In genomic region chr4:89298160-89298559, GRCh38 we compare ENCODE assay signal across 8 cellular contexts. TPM values are rescaled to one million over a fixed set of nuclear protein-coding genes. Genes with fewer than 3 reads are reported as not detected.
DNase-seq lines count a peak whose midpoint lies in the region; ATAC-seq and TF ChIP-seq lines count a peak whose summit lies in the region.

No MANE protein-coding gene starts in this region.

- no peak for TF ChIP-seq CTCF in GM13976 (IDR thresholded peaks at IDR 0.05; ENCODE audit: borderline replicate concordance, control extremely low read depth, extremely low read depth, insufficient read depth, missing control alignments)

- H3K4me1 Mint-ChIP-seq in stimulated activated naive B cell treated with anti-CD40 and anti-IgM and Interleukin-4, amounts not matched to agents 10 μg/mL and 1 μg/mL and 100 μg/mL, for 72 hours = peaks cover 26 to 45% of the 10 kb centered on the region in 2 donors

- H3K36me3 Mint-ChIP-seq in stimulated activated naive B cell treated with anti-CD40 and anti-IgM and Interleukin-4, amounts not matched to agents 10 μg/mL and 1 μg/mL and 100 μg/mL, for 72 hours = no peaks in the 10 kb centered on the region

- H3K4me3 ChIP-seq in Jurkat, Clone E6-1 (ENCODE audit: low read length) = no peak overlapping the region

- no peaks in the 10 kb centered on the region for H3K9me3 Mint-ChIP-seq in stimulated activated naive B cell treated with anti-CD40 and anti-IgM and Interleukin-4, amounts not matched to agents 10 μg/mL and 1 μg/mL and 100 μg/mL, for 72 hours

- in situ Hi-C loops in GM13976 (cut with MboI; ENCODE audit: low sequenced_read_pairs, unreplicated experiment) = no loop called here

- peak; percentile 46 to 57 for ATAC-seq in stimulated activated naive B cell treated with anti-CD40 and anti-IgM and Interleukin-4, amounts not matched to agents 10 μg/mL and 1 μg/mL and 100 μg/mL, for 72 hours (replicated peaks)

- DNase-seq in activated CD4-positive, alpha-beta T cell treated with anti-CD3 and anti-CD28 coated beads for 4 hours = peak; percentile 39 to 44
- DNase-seq in activated CD4-positive, alpha-beta T cell treated with anti-CD3 and anti-CD28 coated beads, Interleukin-2, amount 50 U/mL, for 48 hours = no peak
- peak; percentile 14 for DNase-seq in Jurkat, Clone E6-1 (ENCODE audit: low read depth, low spot score)
- peak; percentile 2 for DNase-seq in effector CD8-positive, alpha-beta T cell (lab: John Stamatoyannopoulos, UW)
- DNase-seq in stimulated activated naive B cell treated with anti-CD40 and anti-IgM and Interleukin-4, amounts not matched to agents 10 μg/mL and 1 μg/mL and 100 μg/mL, for 72 hours = no peak
- no peak for DNase-seq in GM13976 (ENCODE audit: low spot score)
- DNase-seq in NCI-H2227 treated with DMSO at 0.1 percent for 48 hours (lab: John Stamatoyannopoulos, UW) = no peak
- no peak for DNase-seq in SIG-M5 (lab: John Stamatoyannopoulos, UW)

- peaks cover 6 to 10% of the 10 kb centered on the region in 2 donors for H3K27me3 Mint-ChIP-seq in stimulated activated naive B cell treated with anti-CD40 and anti-IgM and Interleukin-4, amounts not matched to agents 10 μg/mL and 1 μg/mL and 100 μg/mL, for 72 hours

- no peak overlapping the region for H3K27ac Mint-ChIP-seq in stimulated activated naive B cell treated with anti-CD40 and anti-IgM and Interleukin-4, amounts not matched to agents 10 μg/mL and 1 μg/mL and 100 μg/mL, for 72 hours

- H3K4me3 Mint-ChIP-seq in stimulated activated naive B cell treated with anti-CD40 and anti-IgM and Interleukin-4, amounts not matched to agents 10 μg/mL and 1 μg/mL and 100 μg/mL, for 72 hours = peak overlapping the region; percentile 61 to 66

RNA-seq across cellular contexts. Expression of gene GPRIN3, which starts 9.4 kb away (rescaled TPM):
- polyA plus RNA-seq in Jurkat, Clone E6-1 (2012; ENCODE audit: insufficient read depth, insufficient read length) = not detected

Comparison
In these comparisons a context has a peak if more than half of its experiments do, and no peak if none do; other contexts are left out.
1. DNase-seq: peak in activated CD4-positive, alpha-beta T cell treated with anti-CD3 and anti-CD28 coated beads for 4 hours (2 of 2), Jurkat, Clone E6-1 (single experiment) and effector CD8-positive, alpha-beta T cell (single experiment); none in activated CD4-positive, alpha-beta T cell treated with anti-CD3 and anti-CD28 coated beads, Interleukin-2, amount 50 U/mL, for 48 hours (0 of 2), stimulated activated naive B cell treated with anti-CD40 and anti-IgM and Interleukin-4, amounts not matched to agents 10 μg/mL and 1 μg/mL and 100 μg/mL, for 72 hours (single experiment), GM13976 (single experiment), NCI-H2227 treated with DMSO at 0.1 percent for 48 hours (single experiment) and SIG-M5 (single experiment).